ENCODE assay signal across 26 cellular contexts in genomic region chr3:108566599-108566998, GRCh38. TPM values are rescaled to one million over a fixed set of nuclear protein-coding genes. Genes with fewer than 3 reads are reported as not detected.
"Had no signal": no experiment of that assay in that cellular context is flagged by ENCODE, and none has a peak within 500 bp of the region (broad histone marks: within the 10 kb centered on the region; RNA-seq: fewer than 3 reads in every experiment).

No MANE protein-coding gene starts in this region.

- H3K4me3 ChIP-seq: colonic mucosa, coronary artery, dorsolateral prefrontal cortex, esophagus muscularis mucosa, esophagus squamous epithelium, gastrocnemius medialis, gastroesophageal sphincter, heart left ventricle, heart right ventricle had no signal

- H3K4me1 ChIP-seq: colonic mucosa, esophagus muscularis mucosa, esophagus squamous epithelium, foreskin keratinocyte, gastrocnemius medialis, gastroesophageal sphincter, heart left ventricle, heart right ventricle had no signal

- H3K4me1 Mint-ChIP-seq: endodermal cell had no signal

- H3K9me3 Mint-ChIP-seq: dendritic cell treated with granulocyte-macrophage colony-stimulating factor and Interleukin-4, amounts not matched to agents 40 ng/mL and 50 ng/mL, for 4 days; effector memory CD8-positive, alpha-beta T cell; endodermal cell had no signal

- H3K27ac Mint-ChIP-seq: dendritic cell treated with granulocyte-macrophage colony-stimulating factor and Interleukin-4, amounts not matched to agents 40 ng/mL and 50 ng/mL, for 4 days; endodermal cell had no signal

- H3K9me3 ChIP-seq: colonic mucosa, esophagus muscularis mucosa, esophagus squamous epithelium, gastrocnemius medialis, gastroesophageal sphincter, heart left ventricle, heart right ventricle had no signal

- DNase-seq: colonic mucosa; cortex of kidney; dermis blood vessel endothelial cell; dorsolateral prefrontal cortex; effector CD4-positive, alpha-beta T cell; effector CD8-positive, alpha-beta T cell; effector memory CD4-positive, alpha-beta T cell; effector memory CD8-positive, alpha-beta T cell; endodermal cell; erythroblast; esophagus squamous epithelium; foreskin fibroblast; foreskin keratinocyte; foreskin melanocyte; gastrocnemius medialis; glutamatergic neuron; head of caudate nucleus; heart left ventricle; heart right ventricle had no signal

- H3K4me3 Mint-ChIP-seq: dendritic cell treated with granulocyte-macrophage colony-stimulating factor and Interleukin-4, amounts not matched to agents 40 ng/mL and 50 ng/mL, for 4 days; effector memory CD8-positive, alpha-beta T cell; endodermal cell had no signal

- H3K27me3 Mint-ChIP-seq: dendritic cell treated with granulocyte-macrophage colony-stimulating factor and Interleukin-4, amounts not matched to agents 40 ng/mL and 50 ng/mL, for 4 days; effector memory CD8-positive, alpha-beta T cell had no signal

- H3K27ac ChIP-seq: colonic mucosa, coronary artery, dorsolateral prefrontal cortex, epithelial cell of prostate, esophagus muscularis mucosa, esophagus squamous epithelium, foreskin keratinocyte, gastrocnemius medialis, gastroesophageal sphincter, heart left ventricle, heart right ventricle had no signal

- H3K36me3 ChIP-seq: colonic mucosa, esophagus squamous epithelium, gastrocnemius medialis, gastroesophageal sphincter, heart left ventricle had no signal

- H3K27me3 ChIP-seq: colonic mucosa, dorsolateral prefrontal cortex, esophagus muscularis mucosa, esophagus squamous epithelium, foreskin keratinocyte, gastrocnemius medialis, gastroesophageal sphincter, heart left ventricle, heart right ventricle had no signal

- ATAC-seq: effector memory CD8-positive, alpha-beta T cell; esophagus mucosa; foreskin keratinocyte; gastrocnemius medialis; gastroesophageal sphincter; heart left ventricle; heart right ventricle had no signal

RNA-seq across cellular contexts. Expression of gene MYH15, which starts 56.2 kb away (rescaled TPM):
- polyA plus RNA-seq: endothelial cell of umbilical vein had no signal
